ENCODE assay signal across 18 cellular contexts in the genomic region with DNA sequence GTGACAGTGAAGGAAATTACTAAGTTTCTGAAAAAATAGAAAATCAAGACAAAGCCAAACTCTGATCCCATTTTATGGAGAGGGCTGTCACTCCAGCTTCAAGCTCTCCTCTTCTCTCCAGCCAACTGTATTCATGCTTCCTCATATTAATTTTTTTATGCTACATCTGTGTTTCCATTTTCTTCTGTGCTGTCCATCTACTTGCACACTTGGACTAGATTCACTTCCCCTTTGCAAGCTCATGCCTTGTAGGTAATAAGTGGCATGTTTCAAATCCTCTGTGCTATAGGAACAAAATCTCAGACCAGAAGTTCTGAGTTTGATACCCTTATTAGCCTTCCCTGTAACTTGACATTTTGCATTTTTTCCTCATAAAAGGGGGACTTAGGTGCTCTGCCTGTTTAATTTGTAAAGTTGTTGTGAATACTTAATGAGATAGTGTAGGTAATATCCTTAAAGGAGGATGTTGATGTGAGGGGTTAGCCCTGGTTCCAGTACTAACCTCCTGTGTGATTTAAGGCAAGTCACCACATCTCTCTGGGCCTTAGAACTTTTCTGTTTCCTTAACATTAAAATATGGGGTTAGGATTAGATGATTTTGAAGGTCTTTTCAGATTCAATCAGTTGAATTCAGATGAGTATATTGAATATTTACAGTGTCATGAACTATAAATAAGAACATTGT.
DNase-seq lines count a peak whose midpoint lies in the region; ATAC-seq lines count a peak whose summit lies in the region.
"Had no signal": no experiment of that assay in that cellular context is flagged by ENCODE, and none has a peak within 500 bp of the region (broad histone marks: within the 10 kb centered on the region; RNA-seq: fewer than 3 reads in every experiment).

No MANE protein-coding gene starts in this region.

- peaks cover 0 to 3% of the 10 kb centered on the region in 2 donors for H3K9me3 Mint-ChIP-seq in activated T-cell treated with anti-CD3 and anti-CD28 coated beads, Interleukin-2, amount 50 U/mL, for 72 hours
- no peaks in the 10 kb centered on the region for H3K9me3 Mint-ChIP-seq in activated T-cell treated with anti-CD3 and anti-CD28 coated beads, Interleukin-2, amount 50 U/mL, for 24 hours

- H3K4me1 Mint-ChIP-seq in activated T-cell treated with anti-CD3 and anti-CD28 coated beads, Interleukin-2, amount 50 U/mL, for 72 hours (ENCODE audit: low read depth) = no peaks in the 10 kb centered on the region
- H3K4me1 Mint-ChIP-seq in activated T-cell treated with anti-CD3 and anti-CD28 coated beads, Interleukin-2, amount 50 U/mL, for 24 hours (ENCODE audit: low read depth) = no peaks in the 10 kb centered on the region

- H3K9me2 ChIP-seq in Karpas-422 (replicated peaks; ENCODE audit: insufficient read depth, low read length) = no peaks in the 10 kb centered on the region

- H3K4me3 ChIP-seq in Karpas-422 (ENCODE audit: low read length) = no peak overlapping the region
- H3K4me3 ChIP-seq: body of pancreas, heart right ventricle, SK-N-MC had no signal

- H3K79me2 ChIP-seq in Karpas-422 (ENCODE audit: low read length) = no peaks in the 10 kb centered on the region

- no peak overlapping the region for H3K4me2 ChIP-seq in Karpas-422 (ENCODE audit: low read depth, low read length, poor library complexity, severe bottlenecking)

- no peak for ATAC-seq in activated T-cell treated with anti-CD3 and anti-CD28 coated beads, Interleukin-2, amount 50 U/mL, for 72 hours (replicated peaks in 1 of 2)
- ATAC-seq in HG02642 (IDR thresholded peaks at IDR 0.05; ENCODE audit: poor library complexity, unreplicated experiment) (peak; percentile 51), HG03045 (IDR thresholded peaks at IDR 0.05; ENCODE audit: unreplicated experiment) (no peak)
- ATAC-seq: body of pancreas, esophagus mucosa, heart right ventricle had no signal

- DNase-seq in activated T-cell treated with anti-CD3 and anti-CD28 coated beads, Interleukin-2, amount 50 U/mL, for 72 hours = no peak
- no peak for DNase-seq in activated T-cell treated with anti-CD3 and anti-CD28 coated beads, Interleukin-2, amount 50 U/mL, for 24 hours
- DNase-seq in Karpas-422 = peak; percentile 50
- DNase-seq in NCI-H1694 (lab: John Stamatoyannopoulos, UW) = no peak
- DNase-seq in NCI-H345 (lab: John Stamatoyannopoulos, UW) = no peak
- DNase-seq in NCI-H82 (lab: John Stamatoyannopoulos, UW) = no peak
- DNase-seq: activated naive CD4-positive, alpha-beta T cell treated with Interleukin-2 at 50 U/mL for 16 hours; body of pancreas; dermis blood vessel endothelial cell; heart right ventricle; kidney glomerular epithelial cell; NCI-H2171; stimulated activated naive CD4-positive, alpha-beta T cell treated with Interleukin-2 at 50 U/mL for 16 hours had no signal

- H3K4me3 Mint-ChIP-seq in activated T-cell treated with anti-CD3 and anti-CD28 coated beads, Interleukin-2, amount 50 U/mL, for 72 hours = no peak overlapping the region
- H3K4me3 Mint-ChIP-seq in activated T-cell treated with anti-CD3 and anti-CD28 coated beads, Interleukin-2, amount 50 U/mL, for 24 hours = no peak overlapping the region

- H3K36me3 ChIP-seq in Karpas-422 (ENCODE audit: insufficient read depth, low read length) = no peaks in the 10 kb centered on the region
- H3K36me3 ChIP-seq: heart right ventricle had no signal

- no peak overlapping the region for H2AFZ ChIP-seq in Karpas-422 (ENCODE audit: low read length)

- H3K27me3 ChIP-seq in Karpas-422 (ENCODE audit: low read length) = no peaks in the 10 kb centered on the region
- H3K27me3 ChIP-seq: body of pancreas, heart right ventricle had no signal

- peak overlapping the region; percentile 76 for H3K27ac Mint-ChIP-seq in activated T-cell treated with anti-CD3 and anti-CD28 coated beads, Interleukin-2, amount 50 U/mL, for 72 hours
- no peak overlapping the region for H3K27ac Mint-ChIP-seq in activated T-cell treated with anti-CD3 and anti-CD28 coated beads, Interleukin-2, amount 50 U/mL, for 24 hours

- H3K27me3 Mint-ChIP-seq in activated T-cell treated with anti-CD3 and anti-CD28 coated beads, Interleukin-2, amount 50 U/mL, for 72 hours (ENCODE audit: low read depth) = no peaks in the 10 kb centered on the region
- H3K27me3 Mint-ChIP-seq in activated T-cell treated with anti-CD3 and anti-CD28 coated beads, Interleukin-2, amount 50 U/mL, for 24 hours = no peaks in the 10 kb centered on the region

- H3K4me1 ChIP-seq in Karpas-422 (ENCODE audit: low read length) = peaks cover 3% of the 10 kb centered on the region
- H3K4me1 ChIP-seq: body of pancreas, heart right ventricle had no signal

- no peaks in the 10 kb centered on the region for H4K20me1 ChIP-seq in Karpas-422 (ENCODE audit: insufficient read depth, low read depth, low read length)

- H3K27ac ChIP-seq in Karpas-422 (ENCODE audit: low read length) = no peak overlapping the region
- H3K27ac ChIP-seq: body of pancreas, heart right ventricle, SK-N-MC, VCaP had no signal

- no peaks in the 10 kb centered on the region for H3K9me3 ChIP-seq in Karpas-422 (ENCODE audit: low read length)
- H3K9me3 ChIP-seq: body of pancreas, heart right ventricle had no signal

- H3K9ac ChIP-seq in Karpas-422 (ENCODE audit: low read length) = no peak overlapping the region

- H3K36me3 Mint-ChIP-seq in activated T-cell treated with anti-CD3 and anti-CD28 coated beads, Interleukin-2, amount 50 U/mL, for 72 hours (ENCODE audit: insufficient read depth in 2 of 2) = no peaks in the 10 kb centered on the region
- peaks cover 8% of the 10 kb centered on the region for H3K36me3 Mint-ChIP-seq in activated T-cell treated with anti-CD3 and anti-CD28 coated beads, Interleukin-2, amount 50 U/mL, for 24 hours (ENCODE audit: low read depth)
